ENCODE assay signal across 8 cellular contexts in the genomic region with DNA sequence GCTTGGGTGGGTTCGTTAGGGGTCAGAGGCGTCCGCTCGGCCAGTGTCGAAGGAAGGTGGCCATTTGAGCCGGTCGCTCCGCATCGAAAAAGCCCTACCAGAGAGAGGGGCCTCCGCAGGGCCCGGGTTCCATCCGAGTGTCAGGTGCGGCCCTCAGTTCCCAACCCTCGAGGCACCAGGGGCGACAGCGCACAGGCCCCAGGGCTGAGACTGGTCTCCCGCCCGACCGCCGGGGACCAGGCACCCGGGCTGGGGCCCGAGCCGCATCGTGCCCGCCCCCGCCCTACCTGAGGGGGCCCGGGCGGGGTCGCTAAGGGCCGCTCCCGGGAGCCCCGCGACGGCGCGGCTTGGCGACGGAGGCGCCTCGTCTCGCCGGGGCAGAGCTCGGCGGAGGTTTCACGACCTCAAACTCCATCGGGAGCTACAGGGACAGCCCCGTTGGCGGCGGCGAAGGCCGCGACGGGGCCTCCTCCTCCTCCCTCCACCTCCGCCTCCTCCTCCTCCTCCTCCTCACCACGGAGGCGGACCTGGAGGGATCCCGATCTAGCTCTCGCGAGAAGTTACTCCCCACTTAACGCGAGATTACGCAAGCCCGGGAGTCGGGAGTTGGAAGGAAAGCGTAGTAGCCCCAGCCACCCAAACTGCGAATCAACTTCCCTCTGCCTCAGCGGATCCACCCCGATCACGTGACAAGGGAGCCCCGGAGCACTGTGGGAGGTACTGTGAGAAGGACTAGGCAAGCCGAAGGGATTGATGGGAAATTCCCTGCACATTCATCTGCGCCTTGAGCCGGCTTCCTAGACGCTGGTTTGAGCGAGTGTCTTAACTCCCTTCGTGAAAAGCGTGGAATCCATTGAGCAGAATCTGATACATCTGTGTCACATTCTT. TPM values are rescaled to one million over a fixed set of nuclear protein-coding genes. Genes with fewer than 3 reads are reported as not detected.
A peak's percentile ranks its signal among the peaks of the same experiment; 100 is the strongest.
DNase-seq lines count a peak whose midpoint lies in the region; ATAC-seq and TF ChIP-seq lines count a peak whose summit lies in the region.

A gene with protein sequence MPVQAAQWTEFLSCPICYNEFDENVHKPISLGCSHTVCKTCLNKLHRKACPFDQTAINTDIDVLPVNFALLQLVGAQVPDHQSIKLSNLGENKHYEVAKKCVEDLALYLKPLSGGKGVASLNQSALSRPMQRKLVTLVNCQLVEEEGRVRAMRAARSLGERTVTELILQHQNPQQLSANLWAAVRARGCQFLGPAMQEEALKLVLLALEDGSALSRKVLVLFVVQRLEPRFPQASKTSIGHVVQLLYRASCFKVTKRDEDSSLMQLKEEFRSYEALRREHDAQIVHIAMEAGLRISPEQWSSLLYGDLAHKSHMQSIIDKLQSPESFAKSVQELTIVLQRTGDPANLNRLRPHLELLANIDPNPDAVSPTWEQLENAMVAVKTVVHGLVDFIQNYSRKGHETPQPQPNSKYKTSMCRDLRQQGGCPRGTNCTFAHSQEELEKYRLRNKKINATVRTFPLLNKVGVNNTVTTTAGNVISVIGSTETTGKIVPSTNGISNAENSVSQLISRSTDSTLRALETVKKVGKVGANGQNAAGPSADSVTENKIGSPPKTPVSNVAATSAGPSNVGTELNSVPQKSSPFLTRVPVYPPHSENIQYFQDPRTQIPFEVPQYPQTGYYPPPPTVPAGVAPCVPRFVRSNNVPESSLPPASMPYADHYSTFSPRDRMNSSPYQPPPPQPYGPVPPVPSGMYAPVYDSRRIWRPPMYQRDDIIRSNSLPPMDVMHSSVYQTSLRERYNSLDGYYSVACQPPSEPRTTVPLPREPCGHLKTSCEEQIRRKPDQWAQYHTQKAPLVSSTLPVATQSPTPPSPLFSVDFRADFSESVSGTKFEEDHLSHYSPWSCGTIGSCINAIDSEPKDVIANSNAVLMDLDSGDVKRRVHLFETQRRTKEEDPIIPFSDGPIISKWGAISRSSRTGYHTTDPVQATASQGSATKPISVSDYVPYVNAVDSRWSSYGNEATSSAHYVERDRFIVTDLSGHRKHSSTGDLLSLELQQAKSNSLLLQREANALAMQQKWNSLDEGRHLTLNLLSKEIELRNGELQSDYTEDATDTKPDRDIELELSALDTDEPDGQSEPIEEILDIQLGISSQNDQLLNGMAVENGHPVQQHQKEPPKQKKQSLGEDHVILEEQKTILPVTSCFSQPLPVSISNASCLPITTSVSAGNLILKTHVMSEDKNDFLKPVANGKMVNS (minus strand): TSS at position 537 of the 888 bp plus-strand sequence. CDS start 7,850 bp downstream, outside the sequence.

- H3K4me2 ChIP-seq in SK-N-SH, result peak within 1 kb of the TSS; percentile 81

- no peak for TF ChIP-seq CTCF in GM06990 (IDR thresholded peaks at IDR 0.05; ENCODE audit: insufficient read depth, low read length, poor library complexity, severe bottlenecking)
- no peak for TF ChIP-seq CTCF in SK-N-SH (IDR thresholded peaks at IDR 0.05)
- peak in 2 of 4 experiments; percentile 8 to 30 for TF ChIP-seq CTCF in gastroesophageal sphincter (IDR thresholded peaks at IDR 0.05)
- TF ChIP-seq CTCF in neutrophil (IDR thresholded peaks at IDR 0.05), result peak; percentile 19

- POLR2A ChIA-PET in SK-N-SH (lab: Yijun Ruan, JAX), result interaction anchor here (0.6 to 1.0 kb wide), 4 partner anchors 26 to 356 kb away, joined by 3 to 4 read pairs (median 4); a partner anchor contains a TSS

- H3F3A ChIP-seq in SK-N-SH (replicated peaks; ENCODE audit: insufficient read depth), result peaks cover 26% of the 10 kb centered on the region

- H3K79me2 ChIP-seq in SK-N-SH (ENCODE audit: insufficient read depth), result peaks cover 66% of the 10 kb centered on the region

- H3K4me1 ChIP-seq in SK-N-SH (ENCODE audit: control insufficient read depth in 1 of 2, insufficient read depth in 2 of 2, low read depth in 1 of 2, low read length in 1 of 2) (peaks cover 2 to 5% of the 10 kb centered on the region in 2 experiments; a peak in 2 of 4 replicates), gastroesophageal sphincter (peaks cover 0 to 43% (median 10%) of the 10 kb centered on the region in 3 donors), neutrophil (ENCODE audit: control insufficient read depth in 1 of 2, insufficient read depth in 1 of 2, low read depth in 1 of 2, low read length in 1 of 2) (peaks cover 27 to 32% of the 10 kb centered on the region in 2 experiments)

- H3K9me2 ChIP-seq in SK-N-SH, result no peaks in the 10 kb centered on the region

- H3K36me3 ChIP-seq in GM06990 (ENCODE audit: control insufficient read depth, insufficient read depth, low read length), result no peaks in the 10 kb centered on the region
- peaks cover 22 to 26% of the 10 kb centered on the region in 2 experiments for H3K36me3 ChIP-seq in SK-N-SH (replicated peaks in 1 of 2; ENCODE audit: control insufficient read depth in 1 of 2, insufficient read depth in 2 of 2, low read length in 1 of 2)
- H3K36me3 ChIP-seq in gastroesophageal sphincter, result peaks cover 0 to 13% of the 10 kb centered on the region in 2 donors
- H3K36me3 ChIP-seq in neutrophil, result no peaks in the 10 kb centered on the region

- DNase-seq in GM06990 (ENCODE audit: extremely low read depth, insufficient read length) (peak; percentile 92), NCI-H1048 (lab: John Stamatoyannopoulos, UW) (peak; percentile 99), SK-N-SH (peak; percentile 91), substantia nigra (lab: John Stamatoyannopoulos, UW) (peak; percentile 92 to 100 (median 99))
- DNase-seq in activated naive CD4-positive, alpha-beta T cell treated with anti-CD3 and anti-CD28 coated beads, Interleukin-2, amount 50 U/mL, for 16 hours, result peak; percentile 94

- H3K27me3 ChIP-seq in GM06990 (replicated peaks; ENCODE audit: control insufficient read depth, insufficient read depth, low read length) (no peaks in the 10 kb centered on the region), SK-N-SH (ENCODE audit: insufficient read depth) (no peaks in the 10 kb centered on the region), gastroesophageal sphincter (no peaks in the 10 kb centered on the region), neutrophil (no peaks in the 10 kb centered on the region)

- H3K27ac ChIP-seq in SK-N-SH (ENCODE audit: low read depth in 2 of 2, low read length in 1 of 2), result peak within 1 kb of the TSS; percentile 90
- H3K27ac ChIP-seq in gastroesophageal sphincter, result peak within 1 kb of the TSS; percentile 92 to 97 (median 97)
- H3K27ac ChIP-seq in neutrophil, result peak within 1 kb of the TSS; percentile 96
- peak within 1 kb of the TSS; percentile 88 for H3K27ac ChIP-seq in substantia nigra (ENCODE audit: low read depth, low read length, poor library complexity, severe bottlenecking)

- H4K20me1 ChIP-seq in SK-N-SH (ENCODE audit: insufficient read depth), result peaks cover 3% of the 10 kb centered on the region; the same call in 1 of the 2 replicates

- 0% methylated on average over 40 of the region's 77 CpGs for WGBS in SK-N-SH (ENCODE audit: low lambda C conversion rate)
- WGBS in gastroesophageal sphincter (ENCODE audit: low coverage in 1 of 2), 2 donors, result 0% methylated on average over 6 of the region's 77 CpGs; no CpG with 5 or more reads in 1 of the 2 donors

- H3K9me3 ChIP-seq in SK-N-SH (no peaks in the 10 kb centered on the region), gastroesophageal sphincter (no peaks in the 10 kb centered on the region), neutrophil (no peaks in the 10 kb centered on the region)

- TF ChIP-seq POLR2A in gastroesophageal sphincter (IDR thresholded peaks at IDR 0.05), result peak; percentile 95

- CTCF ChIA-PET in SK-N-SH (lab: Yijun Ruan, JAX), result interaction anchor here (1.3 to 1.5 kb wide), 2 partner anchors 86 to 806 kb away, joined by 3 to 5 read pairs; no protein-coding TSS in a partner anchor

- no peak for TF ChIP-seq EP300 in SK-N-SH (IDR thresholded peaks at IDR 0.05; ENCODE audit: borderline replicate concordance in 1 of 2, low read depth in 1 of 2, low read length in 1 of 2)
- no peak for TF ChIP-seq EP300 in gastroesophageal sphincter (IDR thresholded peaks at IDR 0.05)

- H3K4me3 ChIP-seq in GM06990 (replicated peaks; ENCODE audit: low read depth, low read length) (peak within 1 kb of the TSS; percentile 86), SK-N-SH (ENCODE audit: low read depth in 2 of 2, low read length in 1 of 2) (peak within 1 kb of the TSS; percentile 90 to 95), gastroesophageal sphincter (peak within 1 kb of the TSS; percentile 82 to 85), neutrophil (ENCODE audit: low read depth in 1 of 2, low read length in 1 of 2) (peak within 1 kb of the TSS; percentile 82 to 93)

- peak within 1 kb of the TSS; percentile 97 for H3K9ac ChIP-seq in SK-N-SH

- peak within 1 kb of the TSS; percentile 69 for H2AFZ ChIP-seq in SK-N-SH (ENCODE audit: low read depth)

- ATAC-seq in HG02571 (IDR thresholded peaks at IDR 0.05; ENCODE audit: unreplicated experiment), result peak; percentile 74
- ATAC-seq in gastroesophageal sphincter, result peak; percentile 99

- no peak for TF ChIP-seq RAD21 in SK-N-SH (IDR thresholded peaks at IDR 0.05; ENCODE audit: low read length)

TF ChIP-seq in SK-N-SH, 30 proteins besides CTCF, POLR2A, EP300 and RAD21 (continues in another document):
- no peak for TF ChIP-seq TCF12 (IDR thresholded peaks at IDR 0.05)
- no peak for TF ChIP-seq FOSL2 (IDR thresholded peaks at IDR 0.05; ENCODE audit: borderline replicate concordance, low read depth)
- TF ChIP-seq CHD2 (IDR thresholded peaks at IDR 0.05; ENCODE audit: low read length, partially characterized antibody), result peak; percentile 99
- TF ChIP-seq NRF1 (IDR thresholded peaks at IDR 0.05; ENCODE audit: low read depth, low read length), result no peak
- TF ChIP-seq RXRA (IDR thresholded peaks at IDR 0.05; ENCODE audit: borderline replicate concordance, low read depth), result no peak
- no peak for TF ChIP-seq SMC3 (IDR thresholded peaks at IDR 0.05; ENCODE audit: low read depth, low read length)
- peak; percentile 64; the same call in 1 of the 2 replicates for TF ChIP-seq YY1 (IDR thresholded peaks at IDR 0.05; ENCODE audit: low read depth)
- no peak for TF ChIP-seq JUND (IDR thresholded peaks at IDR 0.05)
- TF ChIP-seq POLR2AphosphoS5 (IDR thresholded peaks at IDR 0.05; ENCODE audit: low read depth, low read length), result peak; percentile 94
- peak; percentile 96 for TF ChIP-seq SIN3A (IDR thresholded peaks at IDR 0.05; ENCODE audit: borderline replicate concordance, low read depth, low read length)
- peak; percentile 68 for TF ChIP-seq ELF1 (IDR thresholded peaks at IDR 0.05)
- TF ChIP-seq MXI1 (IDR thresholded peaks at IDR 0.05; ENCODE audit: low read depth, low read length), result peak; percentile 87
- peak; percentile 79 for TF ChIP-seq RCOR1 (IDR thresholded peaks at IDR 0.05; ENCODE audit: low read length)
- TF ChIP-seq GABPA (IDR thresholded peaks at IDR 0.05; ENCODE audit: low read depth), result peak; percentile 76
- no peak for TF ChIP-seq FOXJ3 (CRISPR knock-in tag; IDR thresholded peaks at IDR 0.05)

RNA-seq across cellular contexts. Expression of the gene that starts here (rescaled TPM):
- polyA plus RNA-seq in SK-N-SH (2012; rRNA removed), result 12.4 and 15.2 TPM in 2 replicates
- polyA plus RNA-seq in SK-N-SH (2012; cell fraction: cytosol; rRNA removed), result 15.7 and 15.8 TPM in 2 replicates
- 8.3 and 18.6 TPM in 2 replicates for polyA plus RNA-seq in SK-N-SH (2012; cell fraction: nucleus; rRNA removed)
- total RNA-seq in gastroesophageal sphincter, result 10 to 100 TPM; 50.6 to 70.7 (median 68.7) TPM

Comparison
In these comparisons a context has a peak if more than half of its experiments do, and no peak if none do; other contexts are left out.
1. Peak in every context shown above with its lines: DNase-seq, ATAC-seq, H3K4me3 ChIP-seq and H3K27ac ChIP-seq.